Comparison of ENCODE assay signal across 8 cellular contexts in genomic region chr10:27099448-27099847, GRCh38. TPM values are rescaled to one million over a fixed set of nuclear protein-coding genes. Genes with fewer than 3 reads are reported as not detected.
DNase-seq lines count a peak whose midpoint lies in the region; ATAC-seq, FAIRE-seq and TF ChIP-seq lines count a peak whose summit lies in the region.

No MANE protein-coding gene starts in this region.

- no peaks in the 10 kb centered on the region for H4K20me1 ChIP-seq in SK-N-SH (ENCODE audit: insufficient read depth)
- no peaks in the 10 kb centered on the region for H4K20me1 ChIP-seq in keratinocyte (ENCODE audit: control insufficient read depth, extremely low read depth, insufficient read depth, low read length)

- 56% methylated on average over 11 of the region's 11 CpGs for WGBS in SK-N-SH (ENCODE audit: low lambda C conversion rate)

- CTCF ChIA-PET in SK-N-SH (lab: Yijun Ruan, JAX): interaction anchor here (0.9 kb wide), 1 partner anchor 1142 kb away, joined by 3 read pairs; no protein-coding TSS in a partner anchor

- H3K4me2 ChIP-seq in SK-N-SH (peak overlapping the region; percentile 93), keratinocyte (ENCODE audit: control insufficient read depth, extremely low read depth, insufficient read depth, low read depth, low read length) (peak overlapping the region; percentile 100)

- peak overlapping the region; percentile 92 for H2AFZ ChIP-seq in SK-N-SH (ENCODE audit: low read depth)
- peak overlapping the region; percentile 99 for H2AFZ ChIP-seq in keratinocyte (ENCODE audit: control insufficient read depth, low read length)

- no peak for FAIRE-seq in keratinocyte (lab: Jason Lieb, UNC)

- H3F3A ChIP-seq in SK-N-SH (replicated peaks; ENCODE audit: insufficient read depth): peaks cover 9% of the 10 kb centered on the region

- peaks cover 3% of the 10 kb centered on the region for H3K36me3 Mint-ChIP-seq in activated naive CD8-positive, alpha-beta T cell

- H3K9me3 Mint-ChIP-seq in activated naive CD8-positive, alpha-beta T cell (ENCODE audit: low read depth): no peaks in the 10 kb centered on the region

- H3K4me3 Mint-ChIP-seq in activated naive CD8-positive, alpha-beta T cell: peak overlapping the region; percentile 90

- peaks cover 32% of the 10 kb centered on the region for H3K79me2 ChIP-seq in SK-N-SH (ENCODE audit: insufficient read depth)
- peaks cover 3% of the 10 kb centered on the region for H3K79me2 ChIP-seq in keratinocyte (ENCODE audit: control insufficient read depth, insufficient read depth, low read length)

- H3K9me1 ChIP-seq in keratinocyte (ENCODE audit: control insufficient read depth, extremely low read depth, insufficient read depth, low read length): no peaks in the 10 kb centered on the region

- H3K36me3 ChIP-seq in SK-N-SH (replicated peaks in 1 of 2; ENCODE audit: control insufficient read depth in 1 of 2, insufficient read depth in 2 of 2, low read length in 1 of 2): peaks cover 0 to 3% of the 10 kb centered on the region in 2 experiments
- H3K36me3 ChIP-seq in keratinocyte (ENCODE audit: control insufficient read depth in 2 of 2, extremely low read depth in 1 of 2, insufficient read depth in 2 of 2, low read length in 2 of 2): no peaks in the 10 kb centered on the region

- peak overlapping the region; percentile 63 to 92 for H3K4me3 ChIP-seq in SK-N-SH (ENCODE audit: low read depth in 2 of 2, low read length in 1 of 2)
- H3K4me3 ChIP-seq in keratinocyte (ENCODE audit: control insufficient read depth in 2 of 3, extremely low read depth in 1 of 3, insufficient read depth in 2 of 3, low read depth in 1 of 3, low read length in 3 of 3): peak overlapping the region; percentile 68 to 96 (median 94)

- no peak for DNase-seq in SK-N-SH
- no peak for DNase-seq in keratinocyte (ENCODE audit: low read depth, low spot score)
- no peak for DNase-seq in substantia nigra (lab: John Stamatoyannopoulos, UW)
- no peak for DNase-seq in globus pallidus (ENCODE audit: low spot score)
- no peak for DNase-seq in NCI-H187 (lab: John Stamatoyannopoulos, UW)

- peaks cover 49% of the 10 kb centered on the region for H3K4me1 Mint-ChIP-seq in activated naive CD8-positive, alpha-beta T cell (ENCODE audit: low read depth)

- no peaks in the 10 kb centered on the region for H3K27me3 ChIP-seq in SK-N-SH (ENCODE audit: insufficient read depth)
- no peaks in the 10 kb centered on the region for H3K27me3 ChIP-seq in keratinocyte (ENCODE audit: control insufficient read depth, extremely low read depth, insufficient read depth, low read length)

- no peaks in the 10 kb centered on the region for H3K9me3 ChIP-seq in SK-N-SH
- no peaks in the 10 kb centered on the region for H3K9me3 ChIP-seq in keratinocyte (ENCODE audit: control insufficient read depth, low read depth, low read length)

- H3K4me1 ChIP-seq in SK-N-SH (ENCODE audit: control insufficient read depth in 1 of 2, insufficient read depth in 2 of 2, low read depth in 1 of 2, low read length in 1 of 2) (no peaks in the 10 kb centered on the region; a peak in 2 of 4 replicates), keratinocyte (ENCODE audit: control insufficient read depth, extremely low read depth, insufficient read depth, low read length) (peaks cover 9% of the 10 kb centered on the region)

- POLR2A ChIA-PET in SK-N-SH (lab: Yijun Ruan, JAX): interaction anchor here (0.6 kb wide), 1 partner anchor 308 kb away, joined by 4 read pairs; no protein-coding TSS in a partner anchor

- H3K27ac ChIP-seq in SK-N-SH (ENCODE audit: low read depth in 2 of 2, low read length in 1 of 2) (peak overlapping the region; percentile 89 to 91), keratinocyte (ENCODE audit: control insufficient read depth, insufficient read depth, low read length) (peak overlapping the region; percentile 86), substantia nigra (ENCODE audit: low read depth, low read length, poor library complexity, severe bottlenecking) (peak overlapping the region; percentile 80)

- dilution Hi-C loops in keratinocyte (cut with MboI; ENCODE audit: extremely low pct_ligation_motif_present, low sequenced_read_pairs): no loop called here

- no peaks in the 10 kb centered on the region for H3K9me2 ChIP-seq in SK-N-SH

- no peak for TF ChIP-seq CTCF in SK-N-SH (IDR thresholded peaks at IDR 0.05)
- no peak for TF ChIP-seq CTCF in keratinocyte (optimal IDR thresholded peaks at IDR 0.05 in 1 of 3, IDR thresholded peaks at IDR 0.05 in 1 of 3, conservative IDR thresholded peaks at IDR 0.05 in 1 of 3; ENCODE audit: extremely low read depth in 1 of 3, insufficient read depth in 2 of 3, low read length in 3 of 3)

- TF ChIP-seq EP300 in SK-N-SH (IDR thresholded peaks at IDR 0.05; ENCODE audit: borderline replicate concordance in 1 of 2, low read depth in 1 of 2, low read length in 1 of 2): no peak

- H3K27me3 Mint-ChIP-seq in activated naive CD8-positive, alpha-beta T cell: no peaks in the 10 kb centered on the region

- ATAC-seq in SK-N-SH treated with all-trans-retinoic acid at 6 μM for 48 hours: no peak
- ATAC-seq in GM18867 (IDR thresholded peaks at IDR 0.05; ENCODE audit: unreplicated experiment): no peak

- H3K9ac ChIP-seq in SK-N-SH (peak overlapping the region; percentile 88), keratinocyte (ENCODE audit: control insufficient read depth, extremely low read depth, insufficient read depth, low read length) (peak overlapping the region; percentile 90)

- no peak for TF ChIP-seq RAD21 in SK-N-SH (IDR thresholded peaks at IDR 0.05; ENCODE audit: low read length)

- H3K27ac Mint-ChIP-seq in activated naive CD8-positive, alpha-beta T cell: peak overlapping the region; percentile 96

TF ChIP-seq in SK-N-SH treated with all-trans-retinoic acid at 6 μM for 48 hours, 23 proteins besides CTCF, POLR2A, EP300 and RAD21 (continues in another document):
- no peak for TF ChIP-seq TSHZ2 (CRISPR knock-in tag; IDR thresholded peaks at IDR 0.05)
- TF ChIP-seq ESRRG (CRISPR knock-in tag; IDR thresholded peaks at IDR 0.05): no peak
- no peak for TF ChIP-seq BACH2 (CRISPR knock-in tag; IDR thresholded peaks at IDR 0.05; ENCODE audit: borderline replicate concordance)
- no peak for TF ChIP-seq ZNF70 (CRISPR knock-in tag; IDR thresholded peaks at IDR 0.05)

RNA-seq across cellular contexts. Expression of gene ANKRD26, which starts 0.8 kb away (rescaled TPM):
- polyA plus RNA-seq in SK-N-SH (2012; rRNA removed) (1.0 and 1.3 TPM in 2 replicates), keratinocyte (1.6 to 3.3 TPM (median 1.7 TPM) in 3 replicates)
- polyA plus RNA-seq in SK-N-SH (2012; cell fraction: cytosol; rRNA removed): 1.7 and 2.2 TPM in 2 replicates
- 1.4 and 2.7 TPM in 2 replicates for polyA plus RNA-seq in SK-N-SH (2012; cell fraction: nucleus; rRNA removed)
- 19.7 TPM for polyA plus RNA-seq in keratinocyte (2011; ENCODE audit: low read depth)
- 1.2 and 1.9 TPM in 2 replicates for polyA plus RNA-seq in keratinocyte (2011; cell fraction: cytosol; rRNA removed)
- polyA plus RNA-seq in keratinocyte (2011; cell fraction: nucleus; rRNA removed): 3.7 and 4.3 TPM in 2 replicates
- polyA plus RNA-seq in keratinocyte (2012; ENCODE audit: low replicate concordance): 3.2 and 3.9 TPM in 2 replicates
- polyA minus RNA-seq in keratinocyte: 0.59 to 5.4 TPM (median 1.9 TPM) in 3 replicates
- polyA minus RNA-seq in keratinocyte (2011; cell fraction: cytosol; rRNA and poly(A)+ RNA removed): 1.2 TPM
- polyA minus RNA-seq in keratinocyte (2011; cell fraction: nucleus; rRNA and poly(A)+ RNA removed): 2.8 and 8.2 TPM in 2 replicates

RNA-seq across cellular contexts. Expression of gene YME1L1, which starts 54.7 kb away (rescaled TPM):
- polyA plus RNA-seq in SK-N-SH (2012; rRNA removed): 36.4 and 49.6 TPM in 2 replicates
- 60.8 and 69.2 TPM in 2 replicates for polyA plus RNA-seq in SK-N-SH (2012; cell fraction: cytosol; rRNA removed)
- 15.6 and 28.0 TPM in 2 replicates for polyA plus RNA-seq in SK-N-SH (2012; cell fraction: nucleus; rRNA removed)
- 61.2 to 117 TPM (median 71.0 TPM) in 3 replicates for polyA plus RNA-seq in keratinocyte
- polyA plus RNA-seq in keratinocyte (2011; ENCODE audit: low read depth): 50.6 TPM
- polyA plus RNA-seq in keratinocyte (2011; cell fraction: cytosol; rRNA removed): 52.6 and 118 TPM in 2 replicates
- polyA plus RNA-seq in keratinocyte (2011; cell fraction: nucleus; rRNA removed): 51.9 and 67.7 TPM in 2 replicates
- polyA plus RNA-seq in keratinocyte (2012; ENCODE audit: low replicate concordance): 61.3 and 73.8 TPM in 2 replicates
- 8.8 to 80.5 TPM (median 49.4 TPM) in 3 replicates for polyA minus RNA-seq in keratinocyte
- polyA minus RNA-seq in keratinocyte (2011; cell fraction: cytosol; rRNA and poly(A)+ RNA removed): 69.8 TPM
- 41.0 and 87.0 TPM in 2 replicates for polyA minus RNA-seq in keratinocyte (2011; cell fraction: nucleus; rRNA and poly(A)+ RNA removed)

RNA-seq across cellular contexts. Expression of gene MASTL, which starts 55.7 kb away (rescaled TPM):
- 5.8 and 6.2 TPM in 2 replicates for polyA plus RNA-seq in SK-N-SH (2012; rRNA removed)
- polyA plus RNA-seq in SK-N-SH (2012; cell fraction: cytosol; rRNA removed): 7.5 and 8.1 TPM in 2 replicates
- polyA plus RNA-seq in SK-N-SH (2012; cell fraction: nucleus; rRNA removed): 6.1 and 9.4 TPM in 2 replicates
- polyA plus RNA-seq in keratinocyte: 7.3 to 13.6 TPM (median 9.9 TPM) in 3 replicates
- 8.7 TPM for polyA plus RNA-seq in keratinocyte (2011; ENCODE audit: low read depth)
- 4.8 and 8.6 TPM in 2 replicates for polyA plus RNA-seq in keratinocyte (2011; cell fraction: cytosol; rRNA removed)
- polyA plus RNA-seq in keratinocyte (2011; cell fraction: nucleus; rRNA removed): 13.0 and 14.5 TPM in 2 replicates
- 8.3 and 11.4 TPM in 2 replicates for polyA plus RNA-seq in keratinocyte (2012; ENCODE audit: low replicate concordance)
- polyA minus RNA-seq in keratinocyte: 1.9 to 9.2 TPM (median 4.5 TPM) in 3 replicates
- 4.2 TPM for polyA minus RNA-seq in keratinocyte (2011; cell fraction: cytosol; rRNA and poly(A)+ RNA removed)
- polyA minus RNA-seq in keratinocyte (2011; cell fraction: nucleus; rRNA and poly(A)+ RNA removed): 5.0 and 10.8 TPM in 2 replicates
